11 cellular contexts compared by ENCODE assay signal in genomic region chr1:68384321-68384813, GRCh38.
DNase-seq lines count a peak whose midpoint lies in the region; ATAC-seq and TF ChIP-seq lines count a peak whose summit lies in the region.
"Had no signal": no experiment of that assay in that cellular context is flagged by ENCODE, and none has a peak within 500 bp of the region (broad histone marks: within the 10 kb centered on the region; RNA-seq: fewer than 3 reads in every experiment).

No MANE protein-coding gene starts in this region.

- H3K4me3 Mint-ChIP-seq in activated T-helper 2 cell treated with anti-CD3 and anti-CD28 coated beads, Interferon-gamma antibody, Interleukin-2, Interleukin-4, amounts not matched to agents 10 μg/mL and 5 μg/mL and 100 μg/mL, durations not matched to agents 14 hours and 24 hours and 36 hours (ENCODE audit: low read depth) = no peak overlapping the region
- H3K4me3 Mint-ChIP-seq: activated CD8-positive, alpha-beta memory T cell treated with anti-CD3 and anti-CD28 coated beads, Interleukin-2, amount 10 ng/mL, durations not matched to agents 7 days and 5 days; neural progenitor cell had no signal

- H3K27ac Mint-ChIP-seq in activated T-helper 2 cell treated with anti-CD3 and anti-CD28 coated beads, Interferon-gamma antibody, Interleukin-2, Interleukin-4, amounts not matched to agents 10 μg/mL and 5 μg/mL and 100 μg/mL, durations not matched to agents 14 hours and 24 hours and 36 hours = no peak overlapping the region
- H3K27ac Mint-ChIP-seq: activated CD8-positive, alpha-beta memory T cell treated with anti-CD3 and anti-CD28 coated beads, Interleukin-2, amount 10 ng/mL, durations not matched to agents 7 days and 5 days; neural progenitor cell had no signal

- no peaks in the 10 kb centered on the region for H3K27me3 ChIP-seq in SJSA1 (replicated peaks)
- H3K27me3 ChIP-seq in stomach = no peaks in the 10 kb centered on the region
- H3K27me3 ChIP-seq: BLaER1 treated with 17β-estradiol and CSF1 and Interleukin-3, amounts not matched to agents 10 nM and 100 nM; neural progenitor cell had no signal

- H3K36me3 ChIP-seq in SJSA1 (no peaks in the 10 kb centered on the region), stomach (no peaks in the 10 kb centered on the region)
- H3K36me3 ChIP-seq: BLaER1 treated with 17β-estradiol and CSF1 and Interleukin-3, amounts not matched to agents 10 nM and 100 nM; neural progenitor cell had no signal

- H3K9me3 ChIP-seq in SJSA1 (replicated peaks) (no peaks in the 10 kb centered on the region), stomach (no peaks in the 10 kb centered on the region)

- ATAC-seq in left cardiac atrium = peak; percentile 73 to 99
- ATAC-seq: activated CD8-positive, alpha-beta memory T cell treated with anti-CD3 and anti-CD28 coated beads, Interleukin-2, amount 10 ng/mL, durations not matched to agents 7 days and 5 days had no signal

- intact Hi-C loops in left cardiac atrium (cut with DNase I) = no loop called here
- intact Hi-C loops in stomach (cut with DNase I; ENCODE audit: low total_unique reads) = no loop called here
- intact Hi-C loops in activated T-helper 2 cell treated with anti-CD3 and anti-CD28 coated beads, Interferon-gamma antibody, Interleukin-2, Interleukin-4, amounts not matched to agents 10 μg/mL and 5 μg/mL and 100 μg/mL, durations not matched to agents 14 hours and 24 hours and 36 hours (cut with micrococcal nuclease) = no loop called here

- H3K9me3 Mint-ChIP-seq in activated T-helper 2 cell treated with anti-CD3 and anti-CD28 coated beads, Interferon-gamma antibody, Interleukin-2, Interleukin-4, amounts not matched to agents 10 μg/mL and 5 μg/mL and 100 μg/mL, durations not matched to agents 14 hours and 24 hours and 36 hours = no peaks in the 10 kb centered on the region

- no peaks in the 10 kb centered on the region for H3K27me3 Mint-ChIP-seq in activated T-helper 2 cell treated with anti-CD3 and anti-CD28 coated beads, Interferon-gamma antibody, Interleukin-2, Interleukin-4, amounts not matched to agents 10 μg/mL and 5 μg/mL and 100 μg/mL, durations not matched to agents 14 hours and 24 hours and 36 hours (ENCODE audit: low read depth)
- H3K27me3 Mint-ChIP-seq: activated CD8-positive, alpha-beta memory T cell treated with anti-CD3 and anti-CD28 coated beads, Interleukin-2, amount 10 ng/mL, durations not matched to agents 7 days and 5 days had no signal

- no peak for TF ChIP-seq CTCF in stomach (IDR thresholded peaks at IDR 0.05)

- no peak for TF ChIP-seq POLR2A in stomach (IDR thresholded peaks at IDR 0.05)

- H3K4me1 ChIP-seq in SJSA1 (replicated peaks) (peaks cover 25% of the 10 kb centered on the region), stomach (peaks cover 0 to 19% (median 5%) of the 10 kb centered on the region in 4 donors)
- H3K4me1 ChIP-seq: neural progenitor cell had no signal

- H3K36me3 Mint-ChIP-seq in activated T-helper 2 cell treated with anti-CD3 and anti-CD28 coated beads, Interferon-gamma antibody, Interleukin-2, Interleukin-4, amounts not matched to agents 10 μg/mL and 5 μg/mL and 100 μg/mL, durations not matched to agents 14 hours and 24 hours and 36 hours (ENCODE audit: low read depth) = no peaks in the 10 kb centered on the region
- H3K36me3 Mint-ChIP-seq: activated CD8-positive, alpha-beta memory T cell treated with anti-CD3 and anti-CD28 coated beads, Interleukin-2, amount 10 ng/mL, durations not matched to agents 7 days and 5 days had no signal

- no peaks in the 10 kb centered on the region for H3K4me1 Mint-ChIP-seq in activated T-helper 2 cell treated with anti-CD3 and anti-CD28 coated beads, Interferon-gamma antibody, Interleukin-2, Interleukin-4, amounts not matched to agents 10 μg/mL and 5 μg/mL and 100 μg/mL, durations not matched to agents 14 hours and 24 hours and 36 hours (ENCODE audit: low read depth)
- H3K4me1 Mint-ChIP-seq: activated CD8-positive, alpha-beta memory T cell treated with anti-CD3 and anti-CD28 coated beads, Interleukin-2, amount 10 ng/mL, durations not matched to agents 7 days and 5 days had no signal

- no peak for TF ChIP-seq EP300 in stomach (IDR thresholded peaks at IDR 0.05)

- peak; percentile 11 for DNase-seq in NCI-H2196 (lab: John Stamatoyannopoulos, UW; ENCODE audit: unreplicated experiment)
- DNase-seq in NCI-H2196 treated with DMSO at 0.1 percent for 48 hours (lab: John Stamatoyannopoulos, UW; ENCODE audit: unreplicated experiment) = no peak
- DNase-seq in SJSA1 (ENCODE audit: low read depth in 1 of 2, low spot score in 2 of 2) = peak; percentile 86 to 94
- no peak for DNase-seq in left cardiac atrium
- no peak for DNase-seq in stomach
- DNase-seq in effector CD4-positive, alpha-beta T cell = no peak
- DNase-seq in cerebellum (ENCODE audit: low spot score) = no peak
- DNase-seq in activated T-helper 2 cell treated with anti-CD3 and anti-CD28 coated beads, Interferon-gamma antibody, Interleukin-2, Interleukin-4, amounts not matched to agents 10 μg/mL and 5 μg/mL and 100 μg/mL, durations not matched to agents 14 hours and 24 hours and 36 hours (ENCODE audit: low spot score) = no peak
- DNase-seq: activated CD8-positive, alpha-beta memory T cell treated with anti-CD3 and anti-CD28 coated beads, Interleukin-2, amount 10 ng/mL, durations not matched to agents 7 days and 5 days had no signal

- H3K27ac ChIP-seq in SJSA1 = peak overlapping the region; percentile 71
- H3K27ac ChIP-seq in stomach = peak overlapping the region; percentile 32 to 72 (median 54)
- H3K27ac ChIP-seq: BLaER1 treated with 17β-estradiol and CSF1 and Interleukin-3, amounts not matched to agents 10 nM and 100 nM; neural progenitor cell had no signal

- H3K4me3 ChIP-seq in SJSA1 (no peak overlapping the region), stomach (no peak overlapping the region)
- H3K4me3 ChIP-seq: BLaER1 treated with 17β-estradiol and CSF1 and Interleukin-3, amounts not matched to agents 10 nM and 100 nM; neural progenitor cell had no signal

- 38 to 48% (median 40%) methylated on average over 2 of the region's 2 CpGs for WGBS in stomach, 5 donors

Comparison
In these comparisons a context has a peak if more than half of its experiments do, and no peak if none do; other contexts are left out.
1. DNase-seq: peak in NCI-H2196 (single experiment) and SJSA1 (2 of 2); none in NCI-H2196 treated with DMSO at 0.1 percent for 48 hours (single experiment), left cardiac atrium (single experiment), stomach (single experiment), effector CD4-positive, alpha-beta T cell (single experiment), cerebellum (single experiment) and activated T-helper 2 cell treated with anti-CD3 and anti-CD28 coated beads, Interferon-gamma antibody, Interleukin-2, Interleukin-4, amounts not matched to agents 10 μg/mL and 5 μg/mL and 100 μg/mL, durations not matched to agents 14 hours and 24 hours and 36 hours (single experiment).